ENCODE assay signal across 8 cellular contexts in the genomic region with DNA sequence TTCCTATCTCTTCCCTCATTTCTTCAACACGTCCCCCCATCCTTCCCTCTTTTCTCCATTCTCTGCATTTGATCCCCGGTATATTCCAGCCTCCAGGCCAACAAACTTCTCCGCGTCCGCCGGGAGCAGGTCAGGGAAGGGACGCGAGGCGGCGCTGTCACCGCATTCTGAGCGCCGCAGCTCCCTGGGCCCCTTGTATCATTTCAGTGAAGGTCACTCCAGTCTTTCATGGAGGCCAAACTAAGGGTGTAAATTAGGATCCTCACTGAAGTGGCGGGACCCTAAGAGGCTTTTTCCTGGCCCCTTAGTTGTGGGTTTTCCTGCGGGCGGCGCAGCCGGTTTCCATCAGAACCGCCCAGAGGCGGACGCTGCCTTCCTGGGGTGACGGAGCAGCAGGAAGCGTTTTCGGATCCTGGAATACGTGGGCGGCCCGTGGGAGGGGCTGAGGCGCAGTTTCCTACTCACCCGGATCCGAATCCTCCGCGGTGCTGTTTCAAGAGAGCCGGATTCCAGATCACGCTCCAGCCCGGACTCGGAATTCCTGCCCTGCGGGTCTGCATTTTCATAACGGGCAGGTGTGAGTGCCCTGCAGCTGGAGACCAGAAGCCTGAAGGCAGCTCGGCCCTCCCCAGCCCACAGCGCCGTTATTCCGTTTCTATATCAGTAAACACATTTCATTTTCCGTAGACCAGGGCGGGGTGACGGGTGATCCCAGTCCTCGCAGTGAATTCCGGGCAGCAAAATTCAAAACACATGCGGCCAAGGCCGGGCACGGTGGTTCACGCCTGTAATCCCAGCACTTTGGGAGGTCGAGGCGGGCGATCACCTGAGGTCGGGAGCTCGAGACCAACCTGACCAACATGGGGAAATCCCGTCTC. TPM values are rescaled to one million over a fixed set of nuclear protein-coding genes. Genes with fewer than 3 reads are reported as not detected.
DNase-seq lines count a peak whose midpoint lies in the region; ATAC-seq and TF ChIP-seq lines count a peak whose summit lies in the region.

No MANE protein-coding gene starts in this region.

- peak; percentile 58 for DNase-seq in HuH-7 (ENCODE audit: low spot score)
- DNase-seq in T-helper 1 cell: peak; percentile 41 to 71 (median 53)
- DNase-seq in ascending aorta (ENCODE audit: low spot score in 2 of 2): peak; percentile 54 to 97
- DNase-seq in left ventricle myocardium superior: peak; percentile 95
- peak; percentile 97 to 98 for DNase-seq in trophoblast cell
- DNase-seq in cortex of kidney (lab: John Stamatoyannopoulos, UW): no peak

- 100% methylated on average over 1 of the region's 57 CpGs for WGBS in trophoblast cell (ENCODE audit: extremely low coverage, insufficient coverage, insufficient read length)
- under 1% methylated on average over 57 of the region's 57 CpGs for WGBS in urinary bladder

- peak overlapping the region; percentile 79 for H3K9ac ChIP-seq in trophoblast cell (ENCODE audit: low read length)

- TF ChIP-seq CTCF in ascending aorta (IDR thresholded peaks at IDR 0.05): peak; percentile 92 to 98 (median 94)

- H4K8ac ChIP-seq in trophoblast cell (ENCODE audit: low read depth, low read length): peak overlapping the region; percentile 82

- peaks cover 9% of the 10 kb centered on the region for H3K79me2 ChIP-seq in trophoblast cell (ENCODE audit: control insufficient read depth, insufficient read depth, low read length, poor library complexity)

- peak overlapping the region; percentile 83 for H4K91ac ChIP-seq in trophoblast cell (ENCODE audit: low read depth, low read length)

- peak overlapping the region; percentile 92 for H4K12ac ChIP-seq in trophoblast cell (ENCODE audit: low read depth, low read length)

- H2BK12ac ChIP-seq in trophoblast cell (ENCODE audit: low read length): no peak overlapping the region

- peak overlapping the region; percentile 80 for H2BK120ac ChIP-seq in trophoblast cell (ENCODE audit: insufficient read depth, low read length, poor library complexity)

- peak overlapping the region; percentile 65 for H3K4me3 ChIP-seq in GM08714 (ENCODE audit: low read length)
- peak overlapping the region; percentile 68 to 76 for H3K4me3 ChIP-seq in ascending aorta
- H3K4me3 ChIP-seq in trophoblast cell (ENCODE audit: low read depth, low read length): peak overlapping the region; percentile 76
- H3K4me3 ChIP-seq in urinary bladder (ENCODE audit: low read depth, low read length): peak overlapping the region; percentile 64

- peak overlapping the region; percentile 78 for H3K18ac ChIP-seq in trophoblast cell (ENCODE audit: low read length)

- no peak overlapping the region for H2AK5ac ChIP-seq in trophoblast cell (ENCODE audit: low read length)

- peaks cover 8% of the 10 kb centered on the region for H3K79me1 ChIP-seq in trophoblast cell (ENCODE audit: low read length)

- H3K27ac ChIP-seq in ascending aorta (peak overlapping the region; percentile 92 to 95), trophoblast cell (ENCODE audit: low read depth, low read length) (peak overlapping the region; percentile 85), urinary bladder (ENCODE audit: low read depth) (peak overlapping the region; percentile 96)

- peak; percentile 85 for ATAC-seq in left ventricle myocardium superior

- H3K27me3 ChIP-seq in ascending aorta (no peaks in the 10 kb centered on the region), trophoblast cell (ENCODE audit: insufficient read depth, low read length) (no peaks in the 10 kb centered on the region)

- H3K4me1 ChIP-seq in ascending aorta (peaks cover 9 to 17% of the 10 kb centered on the region in 2 donors), trophoblast cell (ENCODE audit: control insufficient read depth in 1 of 2, insufficient read depth in 2 of 2, low read length in 2 of 2) (peaks cover 14 to 18% of the 10 kb centered on the region in 2 experiments), urinary bladder (ENCODE audit: insufficient read depth) (no peaks in the 10 kb centered on the region)

- intact Hi-C loops in ascending aorta (cut with DNase I): loop anchor here (2.0 to 10.0 kb wide), 4 partner anchors 27 to 783 kb away; partner anchors contain the start of genes DDX39B, FLOT1, IER3 and MRPS18B
- intact Hi-C loops in left ventricle myocardium superior (cut with micrococcal nuclease): loop anchor here (5.0 kb wide), 1 partner anchor 42 kb away; no protein-coding TSS in a partner anchor

- peaks cover 0 to under 1% of the 10 kb centered on the region in 2 donors for H3K36me3 ChIP-seq in ascending aorta
- no peaks in the 10 kb centered on the region for H3K36me3 ChIP-seq in trophoblast cell (ENCODE audit: control insufficient read depth in 1 of 2, insufficient read depth in 2 of 2, low read length in 2 of 2)
- no peaks in the 10 kb centered on the region for H3K36me3 ChIP-seq in urinary bladder (ENCODE audit: insufficient read depth)

- no peak overlapping the region for H3K23ac ChIP-seq in trophoblast cell (ENCODE audit: low read length)

- H3K4me2 ChIP-seq in trophoblast cell (ENCODE audit: low read length): peak overlapping the region; percentile 92

- H3K4ac ChIP-seq in trophoblast cell (ENCODE audit: low read depth, low read length): peak overlapping the region; percentile 56

- peak overlapping the region; percentile 84 for H3K14ac ChIP-seq in trophoblast cell (ENCODE audit: low read length)

- peak overlapping the region; percentile 74 for H2BK5ac ChIP-seq in trophoblast cell (ENCODE audit: low read depth, low read length, poor library complexity)

- peak overlapping the region; percentile 94 for H2AFZ ChIP-seq in trophoblast cell (ENCODE audit: insufficient read depth, low read length, poor library complexity)

- no peaks in the 10 kb centered on the region for H3K9me3 ChIP-seq in ascending aorta
- H3K9me3 ChIP-seq in trophoblast cell (ENCODE audit: insufficient read depth, low read depth, low read length): no peaks in the 10 kb centered on the region

RNA-seq across cellular contexts. Expression of gene MICA, which starts 3.6 kb away (rescaled TPM):
- total RNA-seq in ascending aorta: 19.2 TPM
- 10.3 TPM for total RNA-seq in left ventricle myocardium superior
- polyA plus RNA-seq in trophoblast cell (2013): 11.7 and 13.0 TPM in 2 replicates
- total RNA-seq in urinary bladder: 6.7 TPM
- polyA plus RNA-seq in urinary bladder: 23.8 TPM

RNA-seq across cellular contexts. Expression of gene HLA-B, which starts 42.8 kb away (rescaled TPM):
- total RNA-seq in ascending aorta (1,833 TPM), left ventricle myocardium superior (431 TPM), urinary bladder (234 TPM)
- 7.3 and 7.6 TPM in 2 replicates for polyA plus RNA-seq in trophoblast cell (2013)
- polyA plus RNA-seq in urinary bladder: 1,074 TPM
